Comparison of ENCODE assay signal across 12 cellular contexts in genomic region chr4:105859233-105859632, GRCh38. TPM values are rescaled to one million over a fixed set of nuclear protein-coding genes. Genes with fewer than 3 reads are reported as not detected.
DNase-seq lines count a peak whose midpoint lies in the region; ATAC-seq and TF ChIP-seq lines count a peak whose summit lies in the region.
"Had no signal": no experiment of that assay in that cellular context is flagged by ENCODE, and none has a peak within 500 bp of the region (broad histone marks: within the 10 kb centered on the region; RNA-seq: fewer than 3 reads in every experiment).

No MANE protein-coding gene starts in this region.

- H3K36me3 Mint-ChIP-seq in activated naive CD4-positive, alpha-beta T cell treated with anti-CD3 and anti-CD28 coated beads, Interleukin-2, amount 50 U/mL, for 72 hours, result peaks cover 41 to 48% of the 10 kb centered on the region in 2 donors

- H3K9me3 Mint-ChIP-seq in activated naive CD4-positive, alpha-beta T cell treated with anti-CD3 and anti-CD28 coated beads, Interleukin-2, amount 50 U/mL, for 72 hours, result peaks cover 37 to 40% of the 10 kb centered on the region in 2 donors

- no peak overlapping the region for H3K4me3 ChIP-seq in cardiac fibroblast (replicated peaks in 1 of 2; ENCODE audit: low read depth in 2 of 2, low read length in 2 of 2)
- H3K4me3 ChIP-seq: gastroesophageal sphincter had no signal

- DNase-seq in ELR (ENCODE audit: low read depth), result peak; percentile 68
- peak; percentile 37 for DNase-seq in HT-29 (ENCODE audit: low spot score)
- peak; percentile 66 to 85 for DNase-seq in cardiac fibroblast (ENCODE audit: low read depth in 2 of 2)
- peak; percentile 56 for DNase-seq in non-pigmented ciliary epithelial cell (ENCODE audit: low read depth)
- no peak for DNase-seq in effector CD4-positive, alpha-beta T cell
- DNase-seq in activated naive CD4-positive, alpha-beta T cell treated with anti-CD3 and anti-CD28 coated beads, Interleukin-2, amount 50 U/mL, for 72 hours (ENCODE audit: low spot score in 2 of 2), result no peak
- DNase-seq in superior temporal gyrus (ENCODE audit: extremely low spot score), result no peak
- no peak for DNase-seq in amygdala (lab: John Stamatoyannopoulos, UW)
- DNase-seq: activated CD4-positive, alpha-beta T cell treated with anti-CD3 and anti-CD28 coated beads for 4 hours; activated naive CD8-positive, alpha-beta T cell treated with anti-CD3 and anti-CD28 coated beads, Interleukin-2, amount 10 ng/mL, durations not matched to agents 7 days and 5 days; NCI-H1436 had no signal

- no peak for TF ChIP-seq CTCF in cardiac fibroblast (IDR thresholded peaks at IDR 0.05; ENCODE audit: low read depth, low read length)

- no peak overlapping the region for H3K27ac Mint-ChIP-seq in activated naive CD4-positive, alpha-beta T cell treated with anti-CD3 and anti-CD28 coated beads, Interleukin-2, amount 50 U/mL, for 72 hours
- H3K27ac Mint-ChIP-seq: activated naive CD8-positive, alpha-beta T cell treated with anti-CD3 and anti-CD28 coated beads, Interleukin-2, amount 10 ng/mL, durations not matched to agents 7 days and 5 days had no signal

- ATAC-seq in activated naive CD4-positive, alpha-beta T cell treated with anti-CD3 and anti-CD28 coated beads, Interleukin-2, amount 50 U/mL, for 72 hours, result no peak
- ATAC-seq: gastroesophageal sphincter had no signal

RNA-seq across cellular contexts. Expression of gene NPNT, which starts 36.0 kb away (rescaled TPM):
- total RNA-seq in HT-29 (2014; rRNA removed; shearing (Covaris generic)), result 25.7 and 35.4 TPM in 2 replicates
- under 1 TPM in 1 of 2 donors, not detected in 1; 0.06 TPM for total RNA-seq in activated naive CD4-positive, alpha-beta T cell treated with anti-CD3 and anti-CD28 coated beads, Interleukin-2, amount 50 U/mL, for 72 hours
- total RNA-seq: activated naive CD8-positive, alpha-beta T cell treated with anti-CD3 and anti-CD28 coated beads, Interleukin-2, amount 10 ng/mL, durations not matched to agents 7 days and 5 days had no signal

Comparison
In these comparisons a context has a peak if more than half of its experiments do, and no peak if none do; other contexts are left out.
1. DNase-seq: peak in ELR (single experiment), HT-29 (single experiment), cardiac fibroblast (2 of 2) and non-pigmented ciliary epithelial cell (single experiment); none in effector CD4-positive, alpha-beta T cell (single experiment), activated naive CD4-positive, alpha-beta T cell treated with anti-CD3 and anti-CD28 coated beads, Interleukin-2, amount 50 U/mL, for 72 hours (0 of 2), superior temporal gyrus (single experiment) and amygdala (0 of 56).
2. RNA of gene NPNT, which starts 36.0 kb away (total RNA-seq): 25.7 to 35.4 TPM in HT-29; 0.06 TPM in activated naive CD4-positive, alpha-beta T cell treated with anti-CD3 and anti-CD28 coated beads, Interleukin-2, amount 50 U/mL, for 72 hours; every median in the first group is over 10 times any median in the second.